ENCODE assay signal across 30 cellular contexts in genomic region chr9:74533253-74533652, GRCh38. TPM values are rescaled to one million over a fixed set of nuclear protein-coding genes. Genes with fewer than 3 reads are reported as not detected.
"Had no signal": no experiment of that assay in that cellular context is flagged by ENCODE, and none has a peak within 500 bp of the region (broad histone marks: within the 10 kb centered on the region; RNA-seq: fewer than 3 reads in every experiment).

No MANE protein-coding gene starts in this region.

- ATAC-seq: activated naive CD4-positive, alpha-beta T cell treated with anti-CD3 and anti-CD28 coated beads, Interleukin-2, amount 50 U/mL, for 72 hours; activated naive CD8-positive, alpha-beta T cell treated with anti-CD3 and anti-CD28 coated beads, Interleukin-2, amount 50 U/mL, for 24 hours; activated T-cell treated with anti-CD3 and anti-CD28 coated beads, Interleukin-2, amount 50 U/mL, for 4 hours; activated T-cell treated with anti-CD3 and anti-CD28 coated beads, Interleukin-2, amount 50 U/mL, for 72 hours; activated T-helper 17 cell treated with anti-CD3 and anti-CD28 coated beads, Interleukin-2, amount 50 U/mL, for 72 hours; body of pancreas had no signal

- H3K4me3 ChIP-seq: adrenal gland, ascending aorta, body of pancreas, breast epithelium, cardiac muscle cell had no signal

- H3K4me1 ChIP-seq: adrenal gland, ascending aorta, body of pancreas, breast epithelium had no signal

- H3K27ac ChIP-seq: adrenal gland, ascending aorta, body of pancreas, brain microvascular endothelial cell, breast epithelium, cardiac muscle cell had no signal

- DNase-seq: activated effector memory CD4-positive, alpha-beta T cell treated with anti-CD3 and anti-CD28 coated beads, Interleukin-2, amount 50 U/mL, for 16 hours; activated effector memory CD4-positive, alpha-beta T cell treated with Interleukin-2 at 50 U/mL for 16 hours; activated gamma-delta T cell; activated gamma-delta T cell treated with Interleukin-2 at 50 U/mL for 16 hours; activated naive CD4-positive, alpha-beta T cell; activated naive CD4-positive, alpha-beta T cell treated with anti-CD3 and anti-CD28 coated beads for 36 hours; activated naive CD4-positive, alpha-beta T cell treated with anti-CD3 and anti-CD28 coated beads, Interleukin-2, amount 10 ng/mL, durations not matched to agents 7 days and 5 days; activated naive CD4-positive, alpha-beta T cell treated with anti-CD3 and anti-CD28 coated beads, Interleukin-2, amount 50 U/mL, for 16 hours; activated naive CD4-positive, alpha-beta T cell treated with Interleukin-2 at 50 U/mL for 16 hours; activated naive CD8-positive, alpha-beta T cell treated with anti-CD3 and anti-CD28 coated beads for 36 hours; activated naive CD8-positive, alpha-beta T cell treated with anti-CD3 and anti-CD28 coated beads, Interleukin-2, amount 10 ng/mL, durations not matched to agents 7 days and 5 days; activated naive CD8-positive, alpha-beta T cell treated with anti-CD3 and anti-CD28 coated beads, Interleukin-2, amount 50 U/mL, for 24 hours; activated T-cell treated with anti-CD3 and anti-CD28 coated beads, Interleukin-2, amount 50 U/mL, for 4 hours; activated T-cell treated with anti-CD3 and anti-CD28 coated beads, Interleukin-2, amount 50 U/mL, for 48 hours; activated T-cell treated with anti-CD3 and anti-CD28 coated beads, Interleukin-2, amount 50 U/mL, for 72 hours; adrenal gland; amniotic stem cell; amygdala; anterior cingulate cortex; aorta; body of pancreas; brain microvascular endothelial cell; caudate nucleus; central memory CD4-positive, alpha-beta T cell; cerebellar nuclear complex had no signal

- H3K36me3 ChIP-seq: adrenal gland, ascending aorta, brain microvascular endothelial cell, breast epithelium, cardiac muscle cell had no signal

- H3K9me3 ChIP-seq: adrenal gland, ascending aorta, body of pancreas, breast epithelium had no signal

- H3K27me3 ChIP-seq: adrenal gland, ascending aorta, body of pancreas, brain microvascular endothelial cell, cardiac muscle cell had no signal

RNA-seq across cellular contexts. Expression of gene RORB, which starts 36.1 kb away (rescaled TPM):
- polyA plus RNA-seq: cardiac muscle cell had no signal
